ENCODE assay signal across 22 cellular contexts in the genomic region with DNA sequence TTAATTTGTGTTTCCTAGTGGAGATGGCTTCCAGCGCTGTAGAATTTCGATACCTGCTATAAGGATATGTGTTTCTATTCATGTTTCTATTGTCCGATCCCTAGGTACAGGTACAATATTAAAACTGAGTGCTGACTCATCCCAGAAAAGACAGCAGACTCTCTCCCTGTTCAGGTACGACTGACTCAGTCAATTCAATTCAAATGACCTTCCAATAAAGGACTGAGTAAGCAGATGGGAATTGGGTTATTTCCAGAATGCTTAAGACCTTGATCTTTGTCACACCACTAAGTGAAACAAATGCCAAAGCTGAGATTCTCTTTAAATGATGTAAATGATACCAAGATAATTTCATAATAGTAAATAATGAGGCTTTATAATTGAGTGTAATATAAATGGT.
DNase-seq lines count a peak whose midpoint lies in the region; ATAC-seq, FAIRE-seq and TF ChIP-seq lines count a peak whose summit lies in the region.
"Had no signal": no experiment of that assay in that cellular context is flagged by ENCODE, and none has a peak within 500 bp of the region (broad histone marks: within the 10 kb centered on the region; RNA-seq: fewer than 3 reads in every experiment).

No MANE protein-coding gene starts in this region.

- H3K4me1 Mint-ChIP-seq in progenitor cell of endocrine pancreas (ENCODE audit: low read depth) (no peaks in the 10 kb centered on the region), CD14-positive monocyte (no peaks in the 10 kb centered on the region)
- H3K4me1 Mint-ChIP-seq: CD4-positive, alpha-beta memory T cell had no signal

- FAIRE-seq in bronchial epithelial cell (lab: Jason Lieb, UNC): no peak
- FAIRE-seq: A549, G401.6, GM12891, GM19239, H54, HTR-8/SVneo had no signal

- no peaks in the 10 kb centered on the region for H3K36me3 ChIP-seq in bronchial epithelial cell (ENCODE audit: control insufficient read depth, insufficient read depth, low read length)

- H3K27ac ChIP-seq in foreskin keratinocyte: peak overlapping the region; percentile 42
- H3K27ac ChIP-seq: 22Rv1, A549, C4-2B, GM23248 had no signal

- H3K27me3 ChIP-seq in bronchial epithelial cell (ENCODE audit: control insufficient read depth, insufficient read depth, low read length) (no peaks in the 10 kb centered on the region), foreskin keratinocyte (no peaks in the 10 kb centered on the region)

- no peak overlapping the region for H3K4me3 ChIP-seq in bronchial epithelial cell (ENCODE audit: low read depth, low read length)
- H3K4me3 ChIP-seq: A549, GM23248 had no signal

- intact Hi-C loops in CD14-positive monocyte (cut with micrococcal nuclease): no loop called here

- H3K27ac Mint-ChIP-seq in progenitor cell of endocrine pancreas (no peak overlapping the region), CD14-positive monocyte (no peak overlapping the region)
- H3K27ac Mint-ChIP-seq: CD4-positive, alpha-beta memory T cell had no signal

- peak; percentile 4 for DNase-seq in DMS53 (lab: John Stamatoyannopoulos, UW)
- no peak for DNase-seq in DMS53 treated with DMSO at 0.1 percent for 48 hours (lab: John Stamatoyannopoulos, UW; ENCODE audit: unreplicated experiment)
- peak; percentile 37 for DNase-seq in bronchial epithelial cell (ENCODE audit: low read depth)
- DNase-seq in foreskin keratinocyte: peak; percentile 70 to 87
- DNase-seq in renal cortical epithelial cell (ENCODE audit: low read depth): peak; percentile 2
- DNase-seq in COLO668 (lab: John Stamatoyannopoulos, UW; ENCODE audit: unreplicated experiment): no peak
- DNase-seq in progenitor cell of endocrine pancreas (ENCODE audit: low spot score, unreplicated experiment): no peak
- no peak for DNase-seq in CD14-positive monocyte (ENCODE audit: low spot score)
- DNase-seq: AML-193; Calu3; CD4-positive, alpha-beta memory T cell; GM23248; HCEC 1CT; IMR-90 had no signal

- TF ChIP-seq CTCF in bronchial epithelial cell (IDR thresholded peaks at IDR 0.05; ENCODE audit: insufficient read depth, low read length, severe bottlenecking) (no peak), foreskin keratinocyte (conservative IDR thresholded peaks at IDR 0.05) (no peak), progenitor cell of endocrine pancreas (IDR thresholded peaks at IDR 0.05; ENCODE audit: unreplicated experiment) (no peak), CD14-positive monocyte (IDR thresholded peaks at IDR 0.05) (no peak)

- ATAC-seq in foreskin keratinocyte: peak; percentile 96
- ATAC-seq: A549 had no signal

- H3K36me3 Mint-ChIP-seq in progenitor cell of endocrine pancreas (ENCODE audit: insufficient read depth): no peaks in the 10 kb centered on the region
- no peaks in the 10 kb centered on the region for H3K36me3 Mint-ChIP-seq in CD14-positive monocyte
- H3K36me3 Mint-ChIP-seq: CD4-positive, alpha-beta memory T cell had no signal

- H3K4me3 Mint-ChIP-seq in progenitor cell of endocrine pancreas (ENCODE audit: low read depth) (no peak overlapping the region), CD14-positive monocyte (no peak overlapping the region)
- H3K4me3 Mint-ChIP-seq: CD4-positive, alpha-beta memory T cell had no signal

- no peaks in the 10 kb centered on the region for H3K4me1 ChIP-seq in foreskin keratinocyte
- H3K4me1 ChIP-seq: A549 had no signal

- H3K9me3 Mint-ChIP-seq in progenitor cell of endocrine pancreas (ENCODE audit: low read depth) (no peaks in the 10 kb centered on the region), CD14-positive monocyte (peaks cover 0 to 2% (median 0%) of the 10 kb centered on the region in 7 donors)

- H3K27me3 Mint-ChIP-seq in progenitor cell of endocrine pancreas (no peaks in the 10 kb centered on the region), CD14-positive monocyte (ENCODE audit: low read depth in 3 of 3) (no peaks in the 10 kb centered on the region)
- H3K27me3 Mint-ChIP-seq: CD4-positive, alpha-beta memory T cell had no signal

Comparison
In these comparisons a context has a peak if more than half of its experiments do, and no peak if none do; other contexts are left out.
1. DNase-seq: peak in DMS53 (single experiment), bronchial epithelial cell (single experiment), foreskin keratinocyte (2 of 2) and renal cortical epithelial cell (single experiment); none in DMS53 treated with DMSO at 0.1 percent for 48 hours (single experiment), COLO668 (single experiment), progenitor cell of endocrine pancreas (single experiment) and CD14-positive monocyte (single experiment).